ENCODE assay signal across 24 cellular contexts in genomic region chr9:137656416-137656815, GRCh38.
"Had no signal": no experiment of that assay in that cellular context is flagged by ENCODE, and none has a peak within 500 bp of the region (broad histone marks: within the 10 kb centered on the region; RNA-seq: fewer than 3 reads in every experiment).

No MANE protein-coding gene starts in this region.

- H3K27ac ChIP-seq: coronary artery, esophagus squamous epithelium, heart right ventricle, prostate gland, skin epidermis, suprapubic skin had no signal

- DNase-seq: dermis blood vessel endothelial cell; effector memory CD4-positive, alpha-beta T cell; erythroblast; esophagus squamous epithelium; foreskin melanocyte; glutamatergic neuron; heart right ventricle; hippocampal formation; immature natural killer cell; islet precursor cell; kidney glomerular epithelial cell; left colon; mesenchymal stem cell; mucosa of descending colon; naive B cell; nucleus accumbens; right cardiac atrium; stimulated activated CD4-positive, alpha-beta T cell treated with anti-CD3 and anti-CD28 coated beads, Interleukin-15, amount 100 ng/mL, for 24 hours; stimulated activated CD4-positive, alpha-beta T cell treated with anti-CD3 and anti-CD28 coated beads, Interleukin-2, amount 100 ng/mL, for 48 hours; stimulated activated naive B cell treated with anti-CD40 and anti-IgM and Interleukin-4, amounts not matched to agents 10 μg/mL and 1 μg/mL and 100 μg/mL, for 72 hours had no signal

- H3K9me3 ChIP-seq: esophagus squamous epithelium, heart right ventricle, mucosa of descending colon, prostate gland, suprapubic skin had no signal

- H3K4me1 ChIP-seq: esophagus squamous epithelium, prostate gland, suprapubic skin had no signal

- H3K4me3 ChIP-seq: coronary artery, esophagus squamous epithelium, heart right ventricle, mucosa of descending colon, prostate gland, skin epidermis, suprapubic skin had no signal

- H3K27me3 ChIP-seq: esophagus squamous epithelium, heart right ventricle, suprapubic skin had no signal

- H3K36me3 ChIP-seq: prostate gland had no signal
